ENCODE assay signal across 10 cellular contexts in genomic region chr9:118529210-118529609, GRCh38.
A peak's percentile ranks its signal among the peaks of the same experiment; 100 is the strongest.
DNase-seq lines count a peak whose midpoint lies in the region; ATAC-seq and TF ChIP-seq lines count a peak whose summit lies in the region.
"Had no signal": no experiment of that assay in that cellular context is flagged by ENCODE, and none has a peak within 500 bp of the region (broad histone marks: within the 10 kb centered on the region; RNA-seq: fewer than 3 reads in every experiment).

No MANE protein-coding gene starts in this region.

- WGBS in adrenal gland, 4 donors, result 16 to 44% (median 19%) methylated on average over 3 of the region's 3 CpGs

- DNase-seq in DMS53 treated with DMSO at 0.1 percent for 48 hours (lab: John Stamatoyannopoulos, UW; ENCODE audit: unreplicated experiment) (peak; percentile 26), glomerular visceral epithelial cell (ENCODE audit: extremely low spot score) (peak; percentile 39), H7 (no peak), adrenal gland (no peak), left colon (no peak)
- DNase-seq in activated T-cell treated with anti-CD3 and anti-CD28 coated beads, Interleukin-2, amount 50 U/mL, for 48 hours, result no peak
- DNase-seq: CD8-positive, alpha-beta T cell; thyroid gland had no signal

- no peak overlapping the region for H3K27ac ChIP-seq in adrenal gland
- H3K27ac ChIP-seq: thyroid gland had no signal

- intact Hi-C loops in adrenal gland (cut with DNase I), result loop anchor here in 1 of 2 donors (10.0 kb wide), 1 partner anchor 836 kb away; the partner anchor contains the start of gene BRINP1
- intact Hi-C loops in left colon (cut with DNase I, micrococcal nuclease), result no loop called here

- no peaks in the 10 kb centered on the region for H3K4me1 ChIP-seq in adrenal gland (replicated peaks in 1 of 2)
- H3K4me1 ChIP-seq: thyroid gland had no signal

- no peaks in the 10 kb centered on the region for H3K9me3 ChIP-seq in adrenal gland (replicated peaks in 1 of 3)
- H3K9me3 ChIP-seq: thyroid gland had no signal

- H3K27me3 ChIP-seq in H7 (ENCODE audit: control insufficient read depth, insufficient read depth, low read length), result no peaks in the 10 kb centered on the region
- H3K27me3 ChIP-seq in adrenal gland, result no peaks in the 10 kb centered on the region
- H3K27me3 ChIP-seq: thyroid gland had no signal

- no peak for TF ChIP-seq CTCF in adrenal gland (IDR thresholded peaks at IDR 0.05)

- no peak for TF ChIP-seq POLR2A in adrenal gland (IDR thresholded peaks at IDR 0.05)

- H3K36me3 ChIP-seq in H7 (replicated peaks; ENCODE audit: control insufficient read depth, insufficient read depth, low read length) (no peaks in the 10 kb centered on the region), adrenal gland (replicated peaks in 1 of 2) (no peaks in the 10 kb centered on the region)
- H3K36me3 ChIP-seq: thyroid gland had no signal

- H3K4me3 ChIP-seq in H7 (ENCODE audit: insufficient read depth, low read depth, low read length) (no peak overlapping the region), adrenal gland (no peak overlapping the region)
- H3K4me3 ChIP-seq: thyroid gland had no signal

- ATAC-seq in GM21381 (IDR thresholded peaks at IDR 0.05; ENCODE audit: unreplicated experiment) (peak; percentile 46), HG03558 (IDR thresholded peaks at IDR 0.05; ENCODE audit: extremely low read depth, unreplicated experiment) (peak; percentile 43), left colon (no peak)
- ATAC-seq: CD8-positive, alpha-beta T cell had no signal

Comparison
In these comparisons a context has a peak if more than half of its experiments do, and no peak if none do; other contexts are left out.
1. DNase-seq: peak in DMS53 treated with DMSO at 0.1 percent for 48 hours (single experiment) and glomerular visceral epithelial cell (single experiment); none in H7 (single experiment), activated T-cell treated with anti-CD3 and anti-CD28 coated beads, Interleukin-2, amount 50 U/mL, for 48 hours (0 of 2), adrenal gland (0 of 7) and left colon (0 of 2).